ENCODE assay signal across 24 cellular contexts in genomic region chr1:166172106-166172505, GRCh38. TPM values are rescaled to one million over a fixed set of nuclear protein-coding genes. Genes with fewer than 3 reads are reported as not detected.
DNase-seq lines count a peak whose midpoint lies in the region; ATAC-seq, FAIRE-seq and TF ChIP-seq lines count a peak whose summit lies in the region.
"Had no signal": no experiment of that assay in that cellular context is flagged by ENCODE, and none has a peak within 500 bp of the region (broad histone marks: within the 10 kb centered on the region; RNA-seq: fewer than 3 reads in every experiment).

No MANE protein-coding gene starts in this region.

- ATAC-seq in HG03442 (IDR thresholded peaks at IDR 0.05; ENCODE audit: unreplicated experiment) (peak; percentile 16), K562 (no peak), WTC11 (no peak), T-helper 17 cell (no peak), GM18511 (IDR thresholded peaks at IDR 0.05; ENCODE audit: unreplicated experiment) (no peak)
- ATAC-seq: SK-N-SH treated with all-trans-retinoic acid at 6 μM for 48 hours had no signal

- H3K4me2 ChIP-seq in K562 (ENCODE audit: insufficient read depth, low read length), result no peak overlapping the region
- H3K4me2 ChIP-seq: BLaER1 had no signal

- no peak for FAIRE-seq in K562 (lab: Jason Lieb, UNC)
- FAIRE-seq: HTR-8/SVneo had no signal

- in situ Hi-C loops in K562 (cut with MboI), result no loop called here

- intact Hi-C loops in K562 (cut with micrococcal nuclease), result no loop called here

- H3K4me1 Mint-ChIP-seq in WTC11, result peaks cover 30% of the 10 kb centered on the region
- no peaks in the 10 kb centered on the region for H3K4me1 Mint-ChIP-seq in T-helper 17 cell

- TF ChIP-seq EP300 in K562 (IDR thresholded peaks at IDR 0.05; ENCODE audit: low read length), result no peak

- no peaks in the 10 kb centered on the region for H3K36me3 ChIP-seq in K562 (ENCODE audit: control insufficient read depth, insufficient read depth, low read length)
- H3K36me3 ChIP-seq: BLaER1, MG63 had no signal

- H3K27ac Mint-ChIP-seq in WTC11 (no peak overlapping the region), T-helper 17 cell (no peak overlapping the region)
- H3K27ac Mint-ChIP-seq: CD4-positive, alpha-beta memory T cell; H9 had no signal

- TF ChIP-seq CTCF in K562 (IDR thresholded peaks at IDR 0.05 in 2 of 3, conservative IDR thresholded peaks at IDR 0.05 in 1 of 3; ENCODE audit: insufficient read depth in 2 of 3, low read depth in 1 of 3, low read length in 3 of 3) (no peak), fibroblast of the aortic adventitia (IDR thresholded peaks at IDR 0.05; ENCODE audit: insufficient read depth, low read length) (no peak), WTC11 (IDR thresholded peaks at IDR 0.05) (no peak)

- no peaks in the 10 kb centered on the region for H3K27me3 ChIP-seq in K562 (ENCODE audit: control insufficient read depth in 2 of 2, insufficient read depth in 2 of 2, low read length in 2 of 2)
- H3K27me3 ChIP-seq: BLaER1 had no signal

- H3K9me1 ChIP-seq in K562 (ENCODE audit: control insufficient read depth, insufficient read depth, low read length), result no peaks in the 10 kb centered on the region

- no peak overlapping the region for H3K4me3 ChIP-seq in K562
- H3K4me3 ChIP-seq in fibroblast of the aortic adventitia (ENCODE audit: low read depth, low read length), result no peak overlapping the region
- H3K4me3 ChIP-seq: BLaER1, MG63 had no signal

- POLR2A ChIA-PET in K562 (lab: Yijun Ruan, JAX) (interaction anchor here (1.2 to 1.9 kb wide), 2 partner anchors 11 to 16 kb away, joined by 3 to 5 read pairs; no protein-coding TSS in a partner anchor), WTC11 (lab: Charles Lee) (no interaction called here)

- no peak overlapping the region for H3K27ac ChIP-seq in K562 (ENCODE audit: extremely low read depth, low read depth, low read length)
- H3K27ac ChIP-seq: BLaER1, HL-60 had no signal

- H3K9me3 Mint-ChIP-seq in WTC11, result no peaks in the 10 kb centered on the region
- H3K9me3 Mint-ChIP-seq: CD4-positive, alpha-beta memory T cell; H9 had no signal

- H3K27me3 Mint-ChIP-seq in WTC11 (ENCODE audit: low read depth) (peaks cover 10% of the 10 kb centered on the region), T-helper 17 cell (peaks cover 46% of the 10 kb centered on the region)

- H3K4me3 Mint-ChIP-seq in WTC11 (no peak overlapping the region), T-helper 17 cell (no peak overlapping the region)
- H3K4me3 Mint-ChIP-seq: CD4-positive, alpha-beta memory T cell; H9 had no signal

- TF ChIP-seq RAD21 in K562 (CRISPR knock-in tag; conservative IDR thresholded peaks at IDR 0.05 in 1 of 2, IDR thresholded peaks at IDR 0.05 in 1 of 2), result no peak

- H3K36me3 Mint-ChIP-seq in WTC11, result no peaks in the 10 kb centered on the region
- H3K36me3 Mint-ChIP-seq in T-helper 17 cell (ENCODE audit: low read depth), result peaks cover 3% of the 10 kb centered on the region
- H3K36me3 Mint-ChIP-seq: CD4-positive, alpha-beta memory T cell had no signal

- no peaks in the 10 kb centered on the region for H3K79me2 ChIP-seq in K562 (ENCODE audit: control insufficient read depth, insufficient read depth, low read length)

- WGBS in K562 (ENCODE audit: insufficient coverage, low coverage, missing lambda C conversion rate), result 6% methylated on average over 2 of the region's 2 CpGs

- H2AFZ ChIP-seq in K562 (ENCODE audit: low read depth, low read length), result no peak overlapping the region

- H3K9ac ChIP-seq in K562 (ENCODE audit: insufficient read depth in 1 of 2, low read depth in 2 of 2, low read length in 2 of 2), result no peak overlapping the region
- H3K9ac ChIP-seq: BLaER1 had no signal

- no peaks in the 10 kb centered on the region for H4K20me1 ChIP-seq in K562 (replicated peaks; ENCODE audit: control insufficient read depth, insufficient read depth, low read length)
- H4K20me1 ChIP-seq: BLaER1 had no signal

- DNase-seq in DMS53 (lab: John Stamatoyannopoulos, UW) (peak; percentile 54), K562 (ENCODE audit: extremely low read depth in 1 of 4, low spot score in 3 of 4) (no peak), fibroblast of the aortic adventitia (ENCODE audit: low read depth) (peak; percentile 59), WTC11 (ENCODE audit: low spot score) (no peak), T-helper 17 cell (no peak), cerebellar nuclear complex (lab: John Stamatoyannopoulos, UW) (no peak)
- DNase-seq: CD4-positive, alpha-beta memory T cell; H9; IMR-90; Karpas-422; MG63; NCI-H1048; NCI-H1436; NCI-H2029; NCI-H69; RPMI8226; SIG-M5 had no signal

- CTCF ChIA-PET in K562 (lab: Yijun Ruan, JAX; ENCODE audit: low intra/inter-chr PET ratio), result no interaction called here
- CTCF ChIA-PET in WTC11 (lab: Charles Lee), result no interaction called here

- no peak for TF ChIP-seq POLR2A in K562 (conservative IDR thresholded peaks at IDR 0.05)

- peaks cover 0 to 7% of the 10 kb centered on the region in 2 experiments; a peak in 2 of 5 replicates for H3K4me1 ChIP-seq in K562 (replicated peaks in 1 of 2; ENCODE audit: control insufficient read depth in 2 of 2, insufficient read depth in 2 of 2, low read length in 2 of 2)

- no TSS peak for BruUV-seq in K562 (replicated peaks; lab: Mats Ljungman, UMichigan)

- H3K9me3 ChIP-seq in K562 (replicated peaks; ENCODE audit: control insufficient read depth, insufficient read depth, low read depth, low read length) (no peaks in the 10 kb centered on the region), T-helper 17 cell (ENCODE audit: control insufficient read depth, low read length, poor library complexity, severe bottlenecking) (no peaks in the 10 kb centered on the region)
- H3K9me3 ChIP-seq: BLaER1, MG63 had no signal

TF ChIP-seq in K562, 482 proteins besides CTCF, POLR2A, EP300 and RAD21:
- TF ChIP-seq ZNF23 (CRISPR knock-in tag; IDR thresholded peaks at IDR 0.05) (no peak), FOSL1 (tag; conservative IDR thresholded peaks at IDR 0.05) (peak; percentile 48), JUND (IDR thresholded peaks at IDR 0.05; ENCODE audit: borderline replicate concordance, low read depth, low read length) (peak; percentile 13; the same call in 1 of the 2 replicates), JUND (tag; IDR thresholded peaks at IDR 0.05; ENCODE audit: borderline replicate concordance, low read depth, low read length) (no peak)
- TF ChIP-seq, protein P1, sequence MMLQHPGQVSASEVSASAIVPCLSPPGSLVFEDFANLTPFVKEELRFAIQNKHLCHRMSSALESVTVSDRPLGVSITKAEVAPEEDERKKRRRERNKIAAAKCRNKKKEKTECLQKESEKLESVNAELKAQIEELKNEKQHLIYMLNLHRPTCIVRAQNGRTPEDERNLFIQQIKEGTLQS (IDR thresholded peaks at IDR 0.05), result peak; percentile 15; the same call in 1 of the 2 replicates
- TF ChIP-seq, protein P1 (CRISPR knock-in tag; conservative IDR thresholded peaks at IDR 0.05), result no peak

TF ChIP-seq in WTC11, 78 proteins besides CTCF, POLR2A, EP300 and RAD21 (continues in another document):
- no peak for TF ChIP-seq ZNF512 (CRISPR knock-in tag; IDR thresholded peaks at IDR 0.05; ENCODE audit: borderline replicate concordance)
- TF ChIP-seq KAT7 (CRISPR knock-in tag; IDR thresholded peaks at IDR 0.05; ENCODE audit: borderline replicate concordance), result no peak
- TF ChIP-seq ZNF416 (CRISPR knock-in tag; IDR thresholded peaks at IDR 0.05), result no peak
- no peak for TF ChIP-seq MYBL2 (CRISPR knock-in tag; IDR thresholded peaks at IDR 0.05)
- no peak for TF ChIP-seq E2F5 (CRISPR knock-in tag; IDR thresholded peaks at IDR 0.05)

RNA-seq across cellular contexts. Expression of gene FAM78B, which starts 5.3 kb away (rescaled TPM):
- 0.39 and 0.55 TPM in 2 replicates for total RNA-seq in K562 (2011; cell fraction: chromatin; rRNA removed; ENCODE audit: low replicate concordance)
- 0.66 and 0.67 TPM in 2 replicates for total RNA-seq in K562 (2011; cell fraction: nucleolus; rRNA removed)
- total RNA-seq in K562 (2011; cell fraction: nucleoplasm; rRNA removed), result 0.22 and 0.31 TPM in 2 replicates
- total RNA-seq in K562 (2014; rRNA removed) (0.41 and 0.45 TPM in 2 replicates), K562 (2014; rRNA removed; fragmentation: Illumina TruSeq; extraction: Trizol) (0.13 and 0.22 TPM in 2 replicates), K562 (2015; rRNA removed; fragmentation: Illumina TruSeq; extraction: Trizol) (0.23 and 0.43 TPM in 2 replicates), K562 (2021) (0.35 and 0.36 TPM in 2 replicates), fibroblast of the aortic adventitia (ENCODE audit: low replicate concordance) (0.25 and 0.27 TPM in 2 replicates), WTC11 (2021) (2.2 to 2.7 TPM (median 2.6 TPM) in 3 replicates), T-helper 17 cell (under 1 TPM; 0.15 to 0.31 TPM)
- polyA plus RNA-seq in K562 (2011; rRNA removed) (0.23 and 0.25 TPM in 2 replicates), K562 (2014; fragmentation: Illumina TruSeq; extraction: Trizol) (0.17 and 0.25 TPM in 2 replicates), K562 (2014; fragmentation: Nextera tagmentation; extraction: Ambion mirVana) (under 1 TPM in 1 of 2 experiments, not detected in 1; 0.04 TPM), K562 (2014; rRNA removed) (0.33 and 0.86 TPM in 2 replicates)
- 0.10 and 0.48 TPM in 2 replicates for polyA plus RNA-seq in K562 (2011; cell fraction: cytosol; rRNA removed)
- polyA plus RNA-seq in K562 (2011; cell fraction: nucleus; rRNA removed), result 0.29 and 0.31 TPM in 2 replicates
- polyA plus RNA-seq in K562 (2012), result 0.15 and 0.35 TPM in 2 replicates
- polyA minus RNA-seq in K562 (2011; rRNA and poly(A)+ RNA removed), result 0.33 and 0.35 TPM in 2 replicates
- polyA minus RNA-seq in K562 (2011; cell fraction: cytosol; rRNA and poly(A)+ RNA removed), result not detected in 2 replicates
- 0.67 TPM in 2 replicates for polyA minus RNA-seq in K562 (2011; cell fraction: nucleus; rRNA and poly(A)+ RNA removed)
- total RNA-seq: G401 had no signal

Comparison
In these comparisons a context has a peak if more than half of its experiments do, and no peak if none do; other contexts are left out.
1. DNase-seq: peak in DMS53 (single experiment) and fibroblast of the aortic adventitia (single experiment); none in K562 (0 of 4), WTC11 (single experiment), T-helper 17 cell (0 of 3) and cerebellar nuclear complex (0 of 2).